ENCODE assay signal across 10 cellular contexts in the genomic region with DNA sequence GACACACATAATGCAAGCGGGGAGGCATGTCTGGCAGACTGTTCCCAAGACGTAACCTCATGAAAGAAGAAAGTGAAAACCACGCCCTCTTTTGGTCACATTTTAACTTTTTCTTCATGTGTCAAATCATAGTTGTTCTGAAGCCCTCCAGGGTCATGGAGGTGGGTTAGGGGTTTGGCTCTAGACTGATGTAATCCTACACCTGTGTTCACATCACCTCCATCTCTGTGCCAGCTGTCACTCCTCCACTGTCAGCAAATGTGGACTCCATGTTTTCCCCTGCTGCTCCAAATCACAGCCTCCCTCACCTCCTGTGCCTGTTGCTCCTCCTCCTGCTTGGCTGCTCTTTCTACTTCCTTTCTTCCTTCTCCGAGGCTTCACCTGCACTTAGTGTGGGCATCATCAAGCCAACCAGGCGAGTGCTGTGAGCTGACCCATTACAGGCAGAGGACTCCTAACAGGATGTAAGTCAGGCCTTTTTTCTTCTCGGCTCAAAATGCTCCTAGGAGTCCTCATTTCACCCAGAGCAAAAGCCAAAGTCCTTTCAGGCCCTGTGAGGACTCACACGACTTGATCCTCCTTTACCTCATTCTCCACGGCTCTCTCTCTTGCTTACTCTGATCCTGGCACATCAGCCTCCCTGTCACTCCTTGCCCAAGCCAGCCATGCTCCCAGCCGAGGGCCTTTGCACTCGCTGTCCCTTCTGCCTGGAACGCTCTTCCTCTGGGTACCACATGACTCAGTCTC.
DNase-seq lines count a peak whose midpoint lies in the region; ATAC-seq and TF ChIP-seq lines count a peak whose summit lies in the region.
"Had no signal": no experiment of that assay in that cellular context is flagged by ENCODE, and none has a peak within 500 bp of the region (broad histone marks: within the 10 kb centered on the region; RNA-seq: fewer than 3 reads in every experiment).

No MANE protein-coding gene starts in this region.

- peak overlapping the region in 1 of 2 donors; percentile 89 for H3K27ac Mint-ChIP-seq in stimulated activated naive CD8-positive, alpha-beta T cell treated with anti-CD3 and anti-CD28 coated beads, Interleukin-15, amount 100 ng/mL, for 72 hours
- peak overlapping the region; percentile 58 for H3K27ac Mint-ChIP-seq in endothelial cell (ENCODE audit: unreplicated experiment)

- H3K79me2 ChIP-seq in MM.1S (ENCODE audit: low read length), result no peaks in the 10 kb centered on the region

- H3K27me3 ChIP-seq in MM.1S (replicated peaks; ENCODE audit: insufficient read depth, low read length), result no peaks in the 10 kb centered on the region
- no peaks in the 10 kb centered on the region for H3K27me3 ChIP-seq in uterus
- H3K27me3 ChIP-seq: sigmoid colon had no signal

- TF ChIP-seq CTCF in MM.1S (IDR thresholded peaks at IDR 0.05; ENCODE audit: low read length) (peak; percentile 15; the same call in 1 of the 2 replicates), endothelial cell (IDR thresholded peaks at IDR 0.05; ENCODE audit: unreplicated experiment) (no peak), uterus (IDR thresholded peaks at IDR 0.05) (no peak)

- peak; percentile 75 for ATAC-seq in stimulated activated naive CD8-positive, alpha-beta T cell treated with anti-CD3 and anti-CD28 coated beads, Interleukin-15, amount 100 ng/mL, for 72 hours
- no peak for ATAC-seq in stimulated activated naive CD8-positive, alpha-beta T cell treated with anti-CD3 and anti-CD28 coated beads, Interleukin-15, Interleukin-2, amounts not matched to agents 100 U/mL and 50 U/mL, for 24 hours
- no peak for ATAC-seq in HG03565 (IDR thresholded peaks at IDR 0.05; ENCODE audit: unreplicated experiment)

- H3K9me3 Mint-ChIP-seq in stimulated activated naive CD8-positive, alpha-beta T cell treated with anti-CD3 and anti-CD28 coated beads, Interleukin-15, amount 100 ng/mL, for 72 hours, result no peaks in the 10 kb centered on the region
- no peaks in the 10 kb centered on the region for H3K9me3 Mint-ChIP-seq in endothelial cell (ENCODE audit: unreplicated experiment)

- H3K4me1 Mint-ChIP-seq in stimulated activated naive CD8-positive, alpha-beta T cell treated with anti-CD3 and anti-CD28 coated beads, Interleukin-15, amount 100 ng/mL, for 72 hours, result peaks cover 12% of the 10 kb centered on the region
- H3K4me1 Mint-ChIP-seq in endothelial cell (ENCODE audit: unreplicated experiment), result peaks cover 3% of the 10 kb centered on the region

- H3K4me1 ChIP-seq in MM.1S (ENCODE audit: low read length) (no peaks in the 10 kb centered on the region), uterus (no peaks in the 10 kb centered on the region)
- H3K4me1 ChIP-seq: sigmoid colon had no signal

- H3K4me3 Mint-ChIP-seq in stimulated activated naive CD8-positive, alpha-beta T cell treated with anti-CD3 and anti-CD28 coated beads, Interleukin-15, amount 100 ng/mL, for 72 hours, result no peak overlapping the region
- H3K4me3 Mint-ChIP-seq in endothelial cell (ENCODE audit: unreplicated experiment), result no peak overlapping the region

- DNase-seq in stimulated activated naive CD8-positive, alpha-beta T cell treated with anti-CD3 and anti-CD28 coated beads, Interleukin-15, amount 100 ng/mL, for 72 hours, result no peak
- DNase-seq in stimulated activated naive CD8-positive, alpha-beta T cell treated with anti-CD3 and anti-CD28 coated beads, Interleukin-15, Interleukin-2, amounts not matched to agents 100 U/mL and 50 U/mL, for 24 hours, result no peak
- DNase-seq in MM.1S (peak; percentile 35), endothelial cell (ENCODE audit: low spot score) (no peak), NCI-H510A treated with DMSO at 0.1 percent for 48 hours (lab: John Stamatoyannopoulos, UW) (no peak), uterus (no peak)
- no peak for DNase-seq in activated CD8-positive, alpha-beta memory T cell treated with anti-CD3 and anti-CD28 coated beads, Interleukin-2, amount 50 U/mL, for 48 hours
- DNase-seq: DMS153, sigmoid colon had no signal

- H3K27ac ChIP-seq in MM.1S (ENCODE audit: low read length) (no peak overlapping the region), uterus (no peak overlapping the region)
- H3K27ac ChIP-seq: sigmoid colon had no signal

- H3K36me3 ChIP-seq in MM.1S (replicated peaks; ENCODE audit: insufficient read depth, low read length) (no peaks in the 10 kb centered on the region), uterus (no peaks in the 10 kb centered on the region)
- H3K36me3 ChIP-seq: sigmoid colon had no signal

- no peaks in the 10 kb centered on the region for H3K36me3 Mint-ChIP-seq in endothelial cell (ENCODE audit: low read depth, unreplicated experiment)

- H3F3A ChIP-seq in MM.1S (ENCODE audit: insufficient read depth, low read length), result no peaks in the 10 kb centered on the region

- no peaks in the 10 kb centered on the region for H3K9me2 ChIP-seq in MM.1S (replicated peaks; ENCODE audit: insufficient read depth, low read length)

- H3K4me2 ChIP-seq in MM.1S (ENCODE audit: low read depth, low read length), result no peak overlapping the region

- H3K27me3 Mint-ChIP-seq in stimulated activated naive CD8-positive, alpha-beta T cell treated with anti-CD3 and anti-CD28 coated beads, Interleukin-15, amount 100 ng/mL, for 72 hours, result peaks cover 13% of the 10 kb centered on the region
- H3K27me3 Mint-ChIP-seq in endothelial cell (ENCODE audit: unreplicated experiment), result peaks cover 2% of the 10 kb centered on the region

- no peak overlapping the region for H3K9ac ChIP-seq in MM.1S (ENCODE audit: low read length)

- no peaks in the 10 kb centered on the region for H3K9me3 ChIP-seq in MM.1S (replicated peaks; ENCODE audit: insufficient read depth, low read length)
- no peaks in the 10 kb centered on the region for H3K9me3 ChIP-seq in uterus
- H3K9me3 ChIP-seq: sigmoid colon had no signal

- no peaks in the 10 kb centered on the region for H4K20me1 ChIP-seq in MM.1S (ENCODE audit: insufficient read depth, low read length)

- intact Hi-C loops in uterus (cut with DNase I; ENCODE audit: low total_unique reads), result no loop called here

- TF ChIP-seq POLR2A in uterus (IDR thresholded peaks at IDR 0.05), result no peak

- H2AFZ ChIP-seq in MM.1S (ENCODE audit: low read length), result no peak overlapping the region

- H3K4me3 ChIP-seq in MM.1S (ENCODE audit: low read length) (no peak overlapping the region), uterus (no peak overlapping the region)
- H3K4me3 ChIP-seq: sigmoid colon had no signal
